27 cellular contexts compared by ENCODE assay signal in genomic region chr4:171668403-171668802, GRCh38.
"Had no signal": no experiment of that assay in that cellular context is flagged by ENCODE, and none has a peak within 500 bp of the region (broad histone marks: within the 10 kb centered on the region; RNA-seq: fewer than 3 reads in every experiment).

No MANE protein-coding gene starts in this region.

- H3K4me3 ChIP-seq: stomach, suprapubic skin, testis, thoracic aorta, thyroid gland, tibial artery, tibial nerve, transverse colon, upper lobe of left lung, upper lobe of right lung, uterus, vagina had no signal

- H3K36me3 ChIP-seq: stomach, suprapubic skin, thoracic aorta, thyroid gland, tibial artery, tibial nerve, transverse colon, upper lobe of left lung, upper lobe of right lung, uterus, vagina had no signal

- H3K36me3 Mint-ChIP-seq: stimulated activated memory B cell treated with anti-CD40 and anti-IgM and Interleukin-4, amounts not matched to agents 10 μg/mL and 1 μg/mL and 100 μg/mL, for 72 hours; stimulated activated naive B cell treated with anti-CD40 and anti-IgM and Interleukin-4, amounts not matched to agents 10 μg/mL and 1 μg/mL and 100 μg/mL, for 72 hours; type B pancreatic cell had no signal

- FAIRE-seq: urothelium cell line had no signal

- H3K27ac Mint-ChIP-seq: stimulated activated memory B cell treated with anti-CD40 and anti-IgM and Interleukin-4, amounts not matched to agents 10 μg/mL and 1 μg/mL and 100 μg/mL, for 72 hours; stimulated activated naive B cell treated with anti-CD40 and anti-IgM and Interleukin-4, amounts not matched to agents 10 μg/mL and 1 μg/mL and 100 μg/mL, for 72 hours; stimulated activated naive CD8-positive, alpha-beta T cell treated with anti-CD3 and anti-CD28 coated beads, Interleukin-15, amount 100 ng/mL, for 72 hours; stimulated activated naive CD8-positive, alpha-beta T cell treated with anti-CD3 and anti-CD28 coated beads, Interleukin-15, Interleukin-2, amounts not matched to agents 100 ng/mL and 50 ng/mL, for 24 hours; type B pancreatic cell had no signal

- H3K9me3 ChIP-seq: stomach, suprapubic skin, testis, thoracic aorta, thyroid gland, tibial artery, tibial nerve, transverse colon, upper lobe of left lung, upper lobe of right lung, uterus, vagina had no signal

- DNase-seq: stimulated activated CD4-positive, alpha-beta T cell treated with anti-CD3 and anti-CD28 coated beads, Interleukin-2, amount 100 ng/mL, for 48 hours; stimulated activated CD4-positive, alpha-beta T cell treated with anti-CD3 and anti-CD28 coated beads, Interleukin-4, amount 100 ng/mL, for 1 hour; stimulated activated CD4-positive, alpha-beta T cell treated with anti-CD3 and anti-CD28 coated beads, Interleukin-4, amount 100 ng/mL, for 24 hours; stimulated activated CD4-positive, alpha-beta T cell treated with anti-CD3 and anti-CD28 coated beads, Interleukin-4, amount 100 ng/mL, for 4 hours; stimulated activated CD8-positive, alpha-beta memory T cell treated with anti-CD3 and anti-CD28 coated beads, Interleukin-4, amount 100 ng/mL, for 48 hours; stimulated activated naive B cell treated with anti-CD40 and anti-IgM and Interleukin-4, amounts not matched to agents 10 μg/mL and 1 μg/mL and 100 μg/mL, for 72 hours; stimulated activated naive CD4-positive, alpha-beta T cell treated with Interleukin-2 at 50 U/mL for 16 hours; stimulated activated naive CD8-positive, alpha-beta T cell treated with anti-CD3 and anti-CD28 coated beads, Interleukin-15, amount 100 ng/mL, for 72 hours; stimulated activated naive CD8-positive, alpha-beta T cell treated with anti-CD3 and anti-CD28 coated beads, Interleukin-15, Interleukin-2, amounts not matched to agents 100 U/mL and 50 U/mL, for 24 hours; stomach; substantia nigra; testis; thyroid gland; tibial artery; transverse colon; trophoblast cell; upper lobe of left lung; upper lobe of right lung; uterus had no signal

- ATAC-seq: stimulated activated memory B cell treated with anti-CD40 and anti-IgM and Interleukin-4, amounts not matched to agents 10 μg/mL and 1 μg/mL and 100 μg/mL, for 72 hours; stimulated activated naive B cell treated with anti-CD40 and anti-IgM and Interleukin-4, amounts not matched to agents 10 μg/mL and 1 μg/mL and 100 μg/mL, for 72 hours; stimulated activated naive CD8-positive, alpha-beta T cell treated with anti-CD3 and anti-CD28 coated beads, Interleukin-15, amount 100 ng/mL, for 72 hours; stimulated activated naive CD8-positive, alpha-beta T cell treated with anti-CD3 and anti-CD28 coated beads, Interleukin-15, Interleukin-2, amounts not matched to agents 100 U/mL and 50 U/mL, for 24 hours; upper lobe of right lung had no signal

- H3K4me1 ChIP-seq: stomach, suprapubic skin, testis, thyroid gland, tibial nerve, transverse colon, upper lobe of left lung, upper lobe of right lung, uterus, vagina had no signal

- H3K27me3 ChIP-seq: stomach, suprapubic skin, testis, thyroid gland, tibial artery, tibial nerve, transverse colon, upper lobe of left lung, upper lobe of right lung, uterus, vagina had no signal

- H3K9me3 Mint-ChIP-seq: stimulated activated memory B cell treated with anti-CD40 and anti-IgM and Interleukin-4, amounts not matched to agents 10 μg/mL and 1 μg/mL and 100 μg/mL, for 72 hours; stimulated activated naive B cell treated with anti-CD40 and anti-IgM and Interleukin-4, amounts not matched to agents 10 μg/mL and 1 μg/mL and 100 μg/mL, for 72 hours; stimulated activated naive CD8-positive, alpha-beta T cell treated with anti-CD3 and anti-CD28 coated beads, Interleukin-15, Interleukin-2, amounts not matched to agents 100 ng/mL and 50 ng/mL, for 24 hours; type B pancreatic cell had no signal

- H3K4me1 Mint-ChIP-seq: stimulated activated memory B cell treated with anti-CD40 and anti-IgM and Interleukin-4, amounts not matched to agents 10 μg/mL and 1 μg/mL and 100 μg/mL, for 72 hours; stimulated activated naive CD8-positive, alpha-beta T cell treated with anti-CD3 and anti-CD28 coated beads, Interleukin-15, amount 100 ng/mL, for 72 hours had no signal

- H3K27ac ChIP-seq: stomach, suprapubic skin, testis, thyroid gland, tibial artery, tibial nerve, transverse colon, upper lobe of left lung, upper lobe of right lung, uterus, vagina had no signal

- H3K4me3 Mint-ChIP-seq: stimulated activated memory B cell treated with anti-CD40 and anti-IgM and Interleukin-4, amounts not matched to agents 10 μg/mL and 1 μg/mL and 100 μg/mL, for 72 hours; stimulated activated naive B cell treated with anti-CD40 and anti-IgM and Interleukin-4, amounts not matched to agents 10 μg/mL and 1 μg/mL and 100 μg/mL, for 72 hours; stimulated activated naive CD8-positive, alpha-beta T cell treated with anti-CD3 and anti-CD28 coated beads, Interleukin-15, amount 100 ng/mL, for 72 hours; stimulated activated naive CD8-positive, alpha-beta T cell treated with anti-CD3 and anti-CD28 coated beads, Interleukin-15, Interleukin-2, amounts not matched to agents 100 ng/mL and 50 ng/mL, for 24 hours; type B pancreatic cell had no signal
